ENCODE assay signal across 10 cellular contexts in the genomic region with DNA sequence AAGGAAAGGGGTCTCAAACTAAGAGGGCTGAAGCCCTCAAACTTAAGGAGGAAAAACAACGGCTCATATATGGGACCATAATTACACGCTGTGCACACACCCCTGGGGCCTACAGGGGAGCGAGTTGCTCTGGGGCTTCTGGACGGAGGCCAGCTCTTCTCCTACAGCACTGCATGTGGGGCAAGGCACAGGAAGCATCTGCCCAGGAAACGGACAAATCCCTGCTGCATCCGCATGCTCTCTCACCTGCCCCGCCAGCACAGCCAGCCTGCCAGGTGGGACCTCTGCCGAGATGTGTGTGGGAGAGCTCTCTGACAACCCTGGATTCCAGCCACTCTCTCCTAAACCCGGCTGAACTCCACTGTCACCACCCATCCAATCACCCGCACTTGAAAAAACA. TPM values are rescaled to one million over a fixed set of nuclear protein-coding genes. Genes with fewer than 3 reads are reported as not detected.
DNase-seq lines count a peak whose midpoint lies in the region; ATAC-seq and TF ChIP-seq lines count a peak whose summit lies in the region.
"Had no signal": no experiment of that assay in that cellular context is flagged by ENCODE, and none has a peak within 500 bp of the region (broad histone marks: within the 10 kb centered on the region; RNA-seq: fewer than 3 reads in every experiment).

No MANE protein-coding gene starts in this region.

- H3K36me3 Mint-ChIP-seq in activated naive CD4-positive, alpha-beta T cell treated with anti-CD3 and anti-CD28 coated beads, Interleukin-2, amount 10 ng/mL, durations not matched to agents 7 days and 5 days = peaks cover 13% of the 10 kb centered on the region
- peaks cover 10% of the 10 kb centered on the region for H3K36me3 Mint-ChIP-seq in type B pancreatic cell

- H3K4me2 ChIP-seq in PC-9 = peak overlapping the region; percentile 27; the same call in 1 of the 2 replicates

- H3K36me3 ChIP-seq in PC-9 (ENCODE audit: low read depth) (no peaks in the 10 kb centered on the region), testis (ENCODE audit: low read depth, missing control alignments) (no peaks in the 10 kb centered on the region)

- H2AFZ ChIP-seq in PC-9 = no peak overlapping the region

- peak overlapping the region; percentile 60 for H3K27ac Mint-ChIP-seq in activated naive CD4-positive, alpha-beta T cell treated with anti-CD3 and anti-CD28 coated beads, Interleukin-2, amount 10 ng/mL, durations not matched to agents 7 days and 5 days
- H3K27ac Mint-ChIP-seq in type B pancreatic cell = peak overlapping the region; percentile 9

- no peak overlapping the region for H3K4me3 Mint-ChIP-seq in activated naive CD4-positive, alpha-beta T cell treated with anti-CD3 and anti-CD28 coated beads, Interleukin-2, amount 10 ng/mL, durations not matched to agents 7 days and 5 days
- H3K4me3 Mint-ChIP-seq in type B pancreatic cell = no peak overlapping the region

- H3K4me3 ChIP-seq in PC-9 = no peak overlapping the region
- H3K4me3 ChIP-seq in testis = no peak overlapping the region

- BruUV-seq in PC-9 (replicated peaks; lab: Mats Ljungman, UMichigan) = no TSS peak

- peaks cover 2% of the 10 kb centered on the region for H3K4me1 Mint-ChIP-seq in activated naive CD4-positive, alpha-beta T cell treated with anti-CD3 and anti-CD28 coated beads, Interleukin-2, amount 10 ng/mL, durations not matched to agents 7 days and 5 days
- peaks cover 28% of the 10 kb centered on the region for H3K4me1 Mint-ChIP-seq in type B pancreatic cell (ENCODE audit: unreplicated experiment)

- no peak overlapping the region for H3K27ac ChIP-seq in PC-9
- H3K27ac ChIP-seq in testis = no peak overlapping the region

- H3K9me3 ChIP-seq in PC-9 (ENCODE audit: insufficient read depth, low read depth) = no peaks in the 10 kb centered on the region
- no peaks in the 10 kb centered on the region for H3K9me3 ChIP-seq in testis

- H3K27me3 Mint-ChIP-seq in activated naive CD4-positive, alpha-beta T cell treated with anti-CD3 and anti-CD28 coated beads, Interleukin-2, amount 10 ng/mL, durations not matched to agents 7 days and 5 days = no peaks in the 10 kb centered on the region
- no peaks in the 10 kb centered on the region for H3K27me3 Mint-ChIP-seq in type B pancreatic cell

- H3K27me3 ChIP-seq in PC-9 (ENCODE audit: insufficient read depth, low read depth) (no peaks in the 10 kb centered on the region), testis (no peaks in the 10 kb centered on the region)

- no peaks in the 10 kb centered on the region for H3K9me2 ChIP-seq in PC-9 (ENCODE audit: insufficient read depth)

- H3F3A ChIP-seq in PC-9 (ENCODE audit: insufficient read depth, low read depth) = peaks cover 8% of the 10 kb centered on the region; the same call in 1 of the 2 replicates

- intact Hi-C loops in PC-9 (cut with micrococcal nuclease; ENCODE audit: unreplicated experiment) (no loop called here), testis (cut with DNase I; ENCODE audit: low total_unique reads) (no loop called here)

- H3K79me2 ChIP-seq in PC-9 (ENCODE audit: low read depth) = no peaks in the 10 kb centered on the region

- CTCF ChIA-PET in activated naive CD4-positive, alpha-beta T cell treated with anti-CD3 and anti-CD28 coated beads, Interleukin-2, amount 10 ng/mL, durations not matched to agents 7 days and 5 days (lab: Charles Lee) = no interaction called here
- CTCF ChIA-PET in PC-9 (lab: Charles Lee) = interaction anchor here (0.6 kb wide), 1 partner anchor 59 kb away, joined by 5 read pairs; no protein-coding TSS in a partner anchor

- TF ChIP-seq CTCF in PC-9 (conservative IDR thresholded peaks at IDR 0.05) (no peak), type B pancreatic cell (conservative IDR thresholded peaks at IDR 0.05) (no peak), testis (IDR thresholded peaks at IDR 0.05) (no peak)

- peak; percentile 22 for ATAC-seq in esophagus mucosa

- WGBS in testis, 2 donors = 26 to 53% methylated on average over 10 of the region's 10 CpGs

- H3K9me3 Mint-ChIP-seq in activated naive CD4-positive, alpha-beta T cell treated with anti-CD3 and anti-CD28 coated beads, Interleukin-2, amount 10 ng/mL, durations not matched to agents 7 days and 5 days = no peaks in the 10 kb centered on the region
- H3K9me3 Mint-ChIP-seq in type B pancreatic cell = no peaks in the 10 kb centered on the region

- H3K4me1 ChIP-seq in PC-9 (replicated peaks; ENCODE audit: insufficient read depth) (peaks cover 31% of the 10 kb centered on the region), testis (peaks cover 20% of the 10 kb centered on the region)

- POLR2A ChIA-PET in PC-9 (lab: Charles Lee; ENCODE audit: unreplicated experiment) = interaction anchor here (0.6 to 0.7 kb wide), 3 partner anchors 59 to 236 kb away, joined by 3 to 5 read pairs (median 5); partner anchors contain the start of gene LDLRAD1

- no peak for TF ChIP-seq POLR2A in testis (IDR thresholded peaks at IDR 0.05)

- no peak for DNase-seq in activated naive CD4-positive, alpha-beta T cell treated with anti-CD3 and anti-CD28 coated beads, Interleukin-2, amount 10 ng/mL, durations not matched to agents 7 days and 5 days
- DNase-seq in activated naive CD4-positive, alpha-beta T cell (lab: John Stamatoyannopoulos, UW) = no peak
- DNase-seq in PC-9 (peak in 1 of 2 experiments; percentile 57), type B pancreatic cell (ENCODE audit: extremely low spot score, unreplicated experiment) (no peak), testis (no peak), COLO829 (ENCODE audit: low spot score) (no peak)
- DNase-seq in stimulated activated CD4-positive, alpha-beta T cell treated with anti-CD3 and anti-CD28 coated beads, Interleukin-4, amount 100 ng/mL, for 4 hours = no peak
- DNase-seq: activated naive CD4-positive, alpha-beta T cell treated with anti-CD3 and anti-CD28 coated beads, Interleukin-2, amount 50 U/mL, for 16 hours; T-helper 1 cell had no signal

- no peaks in the 10 kb centered on the region for H4K20me1 ChIP-seq in PC-9 (ENCODE audit: insufficient read depth)

RNA-seq across cellular contexts. Expression of gene MRPL37, which starts 54.1 kb away (rescaled TPM):
- total RNA-seq in PC-9 (2021) = 180 and 198 TPM in 2 replicates
- 86.1 TPM for total RNA-seq in esophagus mucosa
- total RNA-seq in type B pancreatic cell (ENCODE audit: low replicate concordance) = 77.9 and 78.4 TPM in 2 replicates
- total RNA-seq in testis = 10 to 100 TPM; 89.1 to 91.4 TPM
- 74.2 TPM for polyA plus RNA-seq in testis (ENCODE audit: insufficient read depth, low read depth, low replicate concordance)

RNA-seq across cellular contexts. Expression of gene CYB5RL, which starts 54.2 kb away (rescaled TPM):
- 6.5 and 6.7 TPM in 2 replicates for total RNA-seq in PC-9 (2021)
- 2.9 TPM for total RNA-seq in esophagus mucosa
- total RNA-seq in type B pancreatic cell (ENCODE audit: low replicate concordance) = 10.3 and 10.9 TPM in 2 replicates
- 10 to 100 TPM in 1 of 2 donors, 1 to 10 TPM in 1; 8.7 to 11.5 TPM for total RNA-seq in testis
- polyA plus RNA-seq in testis (ENCODE audit: insufficient read depth, low read depth, low replicate concordance) = 6.3 TPM
